In the genomic region with DNA sequence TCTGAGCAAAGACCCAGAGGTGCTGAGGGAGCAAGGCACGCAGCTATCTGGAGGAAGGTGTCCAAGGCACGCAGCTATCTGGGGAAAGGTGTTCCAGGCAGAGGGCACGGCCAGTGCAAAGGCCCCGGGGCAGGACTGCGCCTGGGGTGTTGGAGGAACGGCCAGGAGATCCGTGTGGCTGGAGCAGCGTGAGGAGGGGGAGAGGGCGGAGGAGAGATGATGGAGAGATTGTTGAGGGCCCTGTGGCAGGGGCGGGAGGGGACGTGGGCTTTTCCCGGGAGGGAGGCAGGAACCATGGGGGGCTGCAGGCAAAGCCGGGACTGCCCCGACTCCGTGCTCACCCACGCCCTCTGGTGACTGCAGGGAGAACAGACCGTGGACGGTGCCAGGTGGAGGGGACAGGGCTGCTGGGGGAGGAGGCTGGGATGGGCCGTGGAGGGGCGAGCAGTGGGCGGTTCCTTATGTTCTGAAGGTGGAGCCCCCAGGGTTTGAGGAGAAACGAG, we compare ENCODE assay signal across 1 cellular context.
TF ChIP-seq lines count a peak whose summit lies in the region.

No MANE protein-coding gene starts in this region.

TF ChIP-seq in GM23338, 12 proteins besides CTCF, POLR2A, EP300 and RAD21:
- TF ChIP-seq, protein P1, sequence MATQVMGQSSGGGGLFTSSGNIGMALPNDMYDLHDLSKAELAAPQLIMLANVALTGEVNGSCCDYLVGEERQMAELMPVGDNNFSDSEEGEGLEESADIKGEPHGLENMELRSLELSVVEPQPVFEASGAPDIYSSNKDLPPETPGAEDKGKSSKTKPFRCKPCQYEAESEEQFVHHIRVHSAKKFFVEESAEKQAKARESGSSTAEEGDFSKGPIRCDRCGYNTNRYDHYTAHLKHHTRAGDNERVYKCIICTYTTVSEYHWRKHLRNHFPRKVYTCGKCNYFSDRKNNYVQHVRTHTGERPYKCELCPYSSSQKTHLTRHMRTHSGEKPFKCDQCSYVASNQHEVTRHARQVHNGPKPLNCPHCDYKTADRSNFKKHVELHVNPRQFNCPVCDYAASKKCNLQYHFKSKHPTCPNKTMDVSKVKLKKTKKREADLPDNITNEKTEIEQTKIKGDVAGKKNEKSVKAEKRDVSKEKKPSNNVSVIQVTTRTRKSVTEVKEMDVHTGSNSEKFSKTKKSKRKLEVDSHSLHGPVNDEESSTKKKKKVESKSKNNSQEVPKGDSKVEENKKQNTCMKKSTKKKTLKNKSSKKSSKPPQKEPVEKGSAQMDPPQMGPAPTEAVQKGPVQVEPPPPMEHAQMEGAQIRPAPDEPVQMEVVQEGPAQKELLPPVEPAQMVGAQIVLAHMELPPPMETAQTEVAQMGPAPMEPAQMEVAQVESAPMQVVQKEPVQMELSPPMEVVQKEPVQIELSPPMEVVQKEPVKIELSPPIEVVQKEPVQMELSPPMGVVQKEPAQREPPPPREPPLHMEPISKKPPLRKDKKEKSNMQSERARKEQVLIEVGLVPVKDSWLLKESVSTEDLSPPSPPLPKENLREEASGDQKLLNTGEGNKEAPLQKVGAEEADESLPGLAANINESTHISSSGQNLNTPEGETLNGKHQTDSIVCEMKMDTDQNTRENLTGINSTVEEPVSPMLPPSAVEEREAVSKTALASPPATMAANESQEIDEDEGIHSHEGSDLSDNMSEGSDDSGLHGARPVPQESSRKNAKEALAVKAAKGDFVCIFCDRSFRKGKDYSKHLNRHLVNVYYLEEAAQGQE (IDR thresholded peaks at IDR 0.05; ENCODE audit: unreplicated experiment): no peak
- no peak for TF ChIP-seq JUNB (IDR thresholded peaks at IDR 0.05; ENCODE audit: unreplicated experiment)
- no peak for TF ChIP-seq POLR2AphosphoS5 (IDR thresholded peaks at IDR 0.05; ENCODE audit: low read depth)
- no peak for TF ChIP-seq NANOG (IDR thresholded peaks at IDR 0.05; ENCODE audit: borderline replicate concordance)
- TF ChIP-seq, protein P2, sequence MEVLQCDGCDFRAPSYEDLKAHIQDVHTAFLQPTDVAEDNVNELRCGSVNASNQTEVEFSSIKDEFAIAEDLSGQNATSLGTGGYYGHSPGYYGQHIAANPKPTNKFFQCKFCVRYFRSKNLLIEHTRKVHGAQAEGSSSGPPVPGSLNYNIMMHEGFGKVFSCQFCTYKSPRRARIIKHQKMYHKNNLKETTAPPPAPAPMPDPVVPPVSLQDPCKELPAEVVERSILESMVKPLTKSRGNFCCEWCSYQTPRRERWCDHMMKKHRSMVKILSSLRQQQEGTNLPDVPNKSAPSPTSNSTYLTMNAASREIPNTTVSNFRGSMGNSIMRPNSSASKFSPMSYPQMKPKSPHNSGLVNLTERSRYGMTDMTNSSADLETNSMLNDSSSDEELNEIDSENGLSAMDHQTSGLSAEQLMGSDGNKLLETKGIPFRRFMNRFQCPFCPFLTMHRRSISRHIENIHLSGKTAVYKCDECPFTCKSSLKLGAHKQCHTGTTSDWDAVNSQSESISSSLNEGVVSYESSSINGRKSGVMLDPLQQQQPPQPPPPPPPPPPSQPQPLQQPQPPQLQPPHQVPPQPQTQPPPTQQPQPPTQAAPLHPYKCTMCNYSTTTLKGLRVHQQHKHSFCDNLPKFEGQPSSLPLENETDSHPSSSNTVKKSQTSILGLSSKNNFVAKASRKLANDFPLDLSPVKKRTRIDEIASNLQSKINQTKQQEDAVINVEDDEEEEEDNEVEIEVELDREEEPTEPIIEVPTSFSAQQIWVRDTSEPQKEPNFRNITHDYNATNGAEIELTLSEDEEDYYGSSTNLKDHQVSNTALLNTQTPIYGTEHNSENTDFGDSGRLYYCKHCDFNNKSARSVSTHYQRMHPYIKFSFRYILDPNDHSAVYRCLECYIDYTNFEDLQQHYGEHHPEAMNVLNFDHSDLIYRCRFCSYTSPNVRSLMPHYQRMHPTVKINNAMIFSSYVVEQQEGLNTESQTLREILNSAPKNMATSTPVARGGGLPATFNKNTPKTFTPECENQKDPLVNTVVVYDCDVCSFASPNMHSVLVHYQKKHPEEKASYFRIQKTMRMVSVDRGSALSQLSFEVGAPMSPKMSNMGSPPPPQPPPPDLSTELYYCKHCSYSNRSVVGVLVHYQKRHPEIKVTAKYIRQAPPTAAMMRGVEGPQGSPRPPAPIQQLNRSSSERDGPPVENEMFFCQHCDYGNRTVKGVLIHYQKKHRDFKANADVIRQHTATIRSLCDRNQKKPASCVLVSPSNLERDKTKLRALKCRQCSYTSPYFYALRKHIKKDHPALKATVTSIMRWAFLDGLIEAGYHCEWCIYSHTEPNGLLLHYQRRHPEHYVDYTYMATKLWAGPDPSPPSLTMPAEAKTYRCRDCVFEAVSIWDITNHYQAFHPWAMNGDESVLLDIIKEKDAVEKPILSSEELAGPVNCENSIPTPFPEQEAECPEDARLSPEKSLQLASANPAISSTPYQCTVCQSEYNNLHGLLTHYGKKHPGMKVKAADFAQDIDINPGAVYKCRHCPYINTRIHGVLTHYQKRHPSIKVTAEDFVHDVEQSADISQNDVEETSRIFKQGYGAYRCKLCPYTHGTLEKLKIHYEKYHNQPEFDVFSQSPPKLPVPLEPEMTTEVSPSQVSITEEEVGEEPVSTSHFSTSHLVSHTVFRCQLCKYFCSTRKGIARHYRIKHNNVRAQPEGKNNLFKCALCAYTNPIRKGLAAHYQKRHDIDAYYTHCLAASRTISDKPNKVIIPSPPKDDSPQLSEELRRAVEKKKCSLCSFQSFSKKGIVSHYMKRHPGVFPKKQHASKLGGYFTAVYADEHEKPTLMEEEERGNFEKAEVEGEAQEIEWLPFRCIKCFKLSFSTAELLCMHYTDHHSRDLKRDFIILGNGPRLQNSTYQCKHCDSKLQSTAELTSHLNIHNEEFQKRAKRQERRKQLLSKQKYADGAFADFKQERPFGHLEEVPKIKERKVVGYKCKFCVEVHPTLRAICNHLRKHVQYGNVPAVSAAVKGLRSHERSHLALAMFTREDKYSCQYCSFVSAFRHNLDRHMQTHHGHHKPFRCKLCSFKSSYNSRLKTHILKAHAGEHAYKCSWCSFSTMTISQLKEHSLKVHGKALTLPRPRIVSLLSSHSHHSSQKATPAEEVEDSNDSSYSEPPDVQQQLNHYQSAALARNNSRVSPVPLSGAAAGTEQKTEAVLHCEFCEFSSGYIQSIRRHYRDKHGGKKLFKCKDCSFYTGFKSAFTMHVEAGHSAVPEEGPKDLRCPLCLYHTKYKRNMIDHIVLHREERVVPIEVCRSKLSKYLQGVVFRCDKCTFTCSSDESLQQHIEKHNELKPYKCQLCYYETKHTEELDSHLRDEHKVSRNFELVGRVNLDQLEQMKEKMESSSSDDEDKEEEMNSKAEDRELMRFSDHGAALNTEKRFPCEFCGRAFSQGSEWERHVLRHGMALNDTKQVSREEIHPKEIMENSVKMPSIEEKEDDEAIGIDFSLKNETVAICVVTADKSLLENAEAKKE (CRISPR knock-in tag; IDR thresholded peaks at IDR 0.05): no peak
- TF ChIP-seq CREB1 (CRISPR knock-in tag; IDR thresholded peaks at IDR 0.05; ENCODE audit: low read depth): no peak
- TF ChIP-seq EZH2 (IDR thresholded peaks at IDR 0.05; ENCODE audit: low read depth, unreplicated experiment): no peak
- no peak for TF ChIP-seq ZNF331 (CRISPR knock-in tag; IDR thresholded peaks at IDR 0.05; ENCODE audit: low read depth)
- TF ChIP-seq EZH2phosphoT487 (IDR thresholded peaks at IDR 0.05; ENCODE audit: unreplicated experiment): no peak
- TF ChIP-seq, protein P3, sequence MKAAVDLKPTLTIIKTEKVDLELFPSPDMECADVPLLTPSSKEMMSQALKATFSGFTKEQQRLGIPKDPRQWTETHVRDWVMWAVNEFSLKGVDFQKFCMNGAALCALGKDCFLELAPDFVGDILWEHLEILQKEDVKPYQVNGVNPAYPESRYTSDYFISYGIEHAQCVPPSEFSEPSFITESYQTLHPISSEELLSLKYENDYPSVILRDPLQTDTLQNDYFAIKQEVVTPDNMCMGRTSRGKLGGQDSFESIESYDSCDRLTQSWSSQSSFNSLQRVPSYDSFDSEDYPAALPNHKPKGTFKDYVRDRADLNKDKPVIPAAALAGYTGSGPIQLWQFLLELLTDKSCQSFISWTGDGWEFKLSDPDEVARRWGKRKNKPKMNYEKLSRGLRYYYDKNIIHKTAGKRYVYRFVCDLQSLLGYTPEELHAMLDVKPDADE (IDR thresholded peaks at IDR 0.05): no peak
- TF ChIP-seq STAT1 (IDR thresholded peaks at IDR 0.05; ENCODE audit: unreplicated experiment): no peak
